Comparison of ENCODE assay signal across 20 cellular contexts in the genomic region with DNA sequence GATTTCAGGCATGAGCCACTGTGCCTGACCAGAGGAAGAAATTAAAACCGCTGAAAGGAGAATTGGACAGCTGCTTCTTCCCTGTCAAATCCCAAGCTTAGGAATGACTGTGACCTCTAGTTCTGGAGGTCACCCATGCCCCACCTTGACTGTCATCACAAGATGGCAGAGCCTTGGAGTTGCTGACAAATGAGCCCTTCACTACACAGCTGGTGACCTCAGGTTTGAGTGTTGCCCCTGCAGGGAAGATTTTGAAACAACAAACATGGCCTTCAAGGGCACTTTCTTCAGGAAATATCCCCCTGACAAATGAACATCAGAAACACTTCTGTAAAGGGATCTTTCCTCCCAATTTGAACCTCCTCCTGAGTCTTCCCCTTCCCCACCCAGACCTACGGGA. TPM values are rescaled to one million over a fixed set of nuclear protein-coding genes. Genes with fewer than 3 reads are reported as not detected.
DNase-seq lines count a peak whose midpoint lies in the region; ATAC-seq and TF ChIP-seq lines count a peak whose summit lies in the region.
"Had no signal": no experiment of that assay in that cellular context is flagged by ENCODE, and none has a peak within 500 bp of the region (broad histone marks: within the 10 kb centered on the region; RNA-seq: fewer than 3 reads in every experiment).

No MANE protein-coding gene starts in this region.

- H3K4me3 ChIP-seq in cardiac muscle cell (no peak overlapping the region), WERI-Rb-1 (ENCODE audit: low read depth, low read length) (no peak overlapping the region), upper lobe of right lung (no peak overlapping the region), body of pancreas (no peak overlapping the region)
- H3K4me3 ChIP-seq: SJSA1 had no signal

- H3K27me3 ChIP-seq in cardiac muscle cell: no peaks in the 10 kb centered on the region
- H3K27me3 ChIP-seq in WERI-Rb-1 (ENCODE audit: insufficient read depth, low read depth, severe bottlenecking): no peaks in the 10 kb centered on the region
- H3K27me3 ChIP-seq in upper lobe of right lung: no peaks in the 10 kb centered on the region
- no peaks in the 10 kb centered on the region for H3K27me3 ChIP-seq in body of pancreas

- no peaks in the 10 kb centered on the region for H3K36me3 ChIP-seq in cardiac muscle cell
- H3K36me3 ChIP-seq in WERI-Rb-1: no peaks in the 10 kb centered on the region
- H3K36me3 ChIP-seq in upper lobe of right lung: no peaks in the 10 kb centered on the region
- no peaks in the 10 kb centered on the region for H3K36me3 ChIP-seq in body of pancreas (replicated peaks in 1 of 2; ENCODE audit: insufficient read depth in 1 of 2, low read depth in 2 of 2)
- H3K36me3 ChIP-seq: SJSA1 had no signal

- TF ChIP-seq CTCF in cardiac muscle cell (IDR thresholded peaks at IDR 0.05; ENCODE audit: low read depth, low read length) (no peak), WERI-Rb-1 (IDR thresholded peaks at IDR 0.05; ENCODE audit: low read depth, low read length) (no peak), upper lobe of right lung (IDR thresholded peaks at IDR 0.05) (no peak), body of pancreas (IDR thresholded peaks at IDR 0.05) (no peak)

- 70 to 87% methylated on average over 2 of the region's 2 CpGs for WGBS in body of pancreas, 2 donors

- peaks cover 21% of the 10 kb centered on the region for H3K4me1 ChIP-seq in cardiac muscle cell (ENCODE audit: low read depth)
- no peaks in the 10 kb centered on the region for H3K4me1 ChIP-seq in upper lobe of right lung
- no peaks in the 10 kb centered on the region for H3K4me1 ChIP-seq in body of pancreas
- H3K4me1 ChIP-seq: SJSA1 had no signal

- DNase-seq in cardiac muscle cell (ENCODE audit: low read depth in 1 of 2, low spot score in 1 of 2): peak in 1 of 2 donors; percentile 44
- no peak for DNase-seq in Right ventricle myocardium superior
- DNase-seq in WERI-Rb-1: peak; percentile 58
- peak; percentile 33 for DNase-seq in myocyte (ENCODE audit: low read depth)
- peak; percentile 1 for DNase-seq in upper lobe of right lung
- no peak for DNase-seq in body of pancreas
- no peak for DNase-seq in activated naive CD4-positive, alpha-beta T cell treated with Interleukin-2 at 50 U/mL for 16 hours
- DNase-seq: AML-193; C1 segment of cervical spinal cord; CD8-positive, alpha-beta T cell; DND-41; KBM-7; NCI-H1092 treated with DMSO at 0.1 percent for 48 hours; NCI-H146; NCI-H2029; NCI-H345; NCI-H524 treated with DMSO at 0.1 percent for 48 hours; OCI-M1 had no signal

- intact Hi-C loops in Right ventricle myocardium superior (cut with DNase I) (no loop called here), upper lobe of right lung (cut with DNase I) (no loop called here), body of pancreas (cut with DNase I) (no loop called here)

- peak overlapping the region; percentile 66 for H3K27ac ChIP-seq in cardiac muscle cell
- H3K27ac ChIP-seq in WERI-Rb-1: peak overlapping the region; percentile 76
- no peak overlapping the region for H3K27ac ChIP-seq in upper lobe of right lung
- no peak overlapping the region for H3K27ac ChIP-seq in body of pancreas
- H3K27ac ChIP-seq: SJSA1 had no signal

- H3K9me3 ChIP-seq in cardiac muscle cell (ENCODE audit: low read depth) (no peaks in the 10 kb centered on the region), WERI-Rb-1 (ENCODE audit: severe bottlenecking) (no peaks in the 10 kb centered on the region), upper lobe of right lung (no peaks in the 10 kb centered on the region), body of pancreas (no peaks in the 10 kb centered on the region)
- H3K9me3 ChIP-seq: SJSA1 had no signal

- ATAC-seq in Right ventricle myocardium superior (ENCODE audit: poor library complexity) (no peak), upper lobe of right lung (no peak), GM19463 (IDR thresholded peaks at IDR 0.05; ENCODE audit: unreplicated experiment) (no peak), body of pancreas (no peak)
- ATAC-seq: CD8-positive, alpha-beta T cell had no signal

- TF ChIP-seq POLR2A in body of pancreas (IDR thresholded peaks at IDR 0.05): no peak

RNA-seq across cellular contexts. Expression of a gene that starts 6.9 kb away (rescaled TPM):
- total RNA-seq in cardiac muscle cell (4.9 and 10.4 TPM in 2 replicates), Right ventricle myocardium superior (6.9 TPM), myocyte (12.1 and 12.7 TPM in 2 replicates), upper lobe of right lung (8.6 TPM), body of pancreas (1 to 10 TPM; 1.3 to 1.6 TPM)
- polyA plus RNA-seq in cardiac muscle cell: 3.8 and 7.8 TPM in 2 replicates
- 2.4 TPM for polyA plus RNA-seq in myocyte (2012)

RNA-seq across cellular contexts. Expression of a gene that starts 55.4 kb away (rescaled TPM):
- 9.1 and 13.0 TPM in 2 replicates for total RNA-seq in cardiac muscle cell
- 1.8 and 4.9 TPM in 2 replicates for polyA plus RNA-seq in cardiac muscle cell
- total RNA-seq in Right ventricle myocardium superior: 31.1 TPM
- total RNA-seq in myocyte: 18.1 and 19.0 TPM in 2 replicates
- 5.0 TPM for polyA plus RNA-seq in myocyte (2012)
- 71.5 TPM for total RNA-seq in upper lobe of right lung
- 10 to 100 TPM; 16.6 to 17.8 TPM for total RNA-seq in body of pancreas

Comparison
In these comparisons a context has a peak if more than half of its experiments do, and no peak if none do; other contexts are left out.
1. DNase-seq: peak in WERI-Rb-1 (single experiment), myocyte (single experiment) and upper lobe of right lung (single experiment); none in Right ventricle myocardium superior (single experiment), body of pancreas (0 of 4) and activated naive CD4-positive, alpha-beta T cell treated with Interleukin-2 at 50 U/mL for 16 hours (single experiment).
2. H3K27ac ChIP-seq: peak in cardiac muscle cell (single experiment) and WERI-Rb-1 (single experiment); none in upper lobe of right lung (single experiment) and body of pancreas (0 of 4).